In the genomic region with DNA sequence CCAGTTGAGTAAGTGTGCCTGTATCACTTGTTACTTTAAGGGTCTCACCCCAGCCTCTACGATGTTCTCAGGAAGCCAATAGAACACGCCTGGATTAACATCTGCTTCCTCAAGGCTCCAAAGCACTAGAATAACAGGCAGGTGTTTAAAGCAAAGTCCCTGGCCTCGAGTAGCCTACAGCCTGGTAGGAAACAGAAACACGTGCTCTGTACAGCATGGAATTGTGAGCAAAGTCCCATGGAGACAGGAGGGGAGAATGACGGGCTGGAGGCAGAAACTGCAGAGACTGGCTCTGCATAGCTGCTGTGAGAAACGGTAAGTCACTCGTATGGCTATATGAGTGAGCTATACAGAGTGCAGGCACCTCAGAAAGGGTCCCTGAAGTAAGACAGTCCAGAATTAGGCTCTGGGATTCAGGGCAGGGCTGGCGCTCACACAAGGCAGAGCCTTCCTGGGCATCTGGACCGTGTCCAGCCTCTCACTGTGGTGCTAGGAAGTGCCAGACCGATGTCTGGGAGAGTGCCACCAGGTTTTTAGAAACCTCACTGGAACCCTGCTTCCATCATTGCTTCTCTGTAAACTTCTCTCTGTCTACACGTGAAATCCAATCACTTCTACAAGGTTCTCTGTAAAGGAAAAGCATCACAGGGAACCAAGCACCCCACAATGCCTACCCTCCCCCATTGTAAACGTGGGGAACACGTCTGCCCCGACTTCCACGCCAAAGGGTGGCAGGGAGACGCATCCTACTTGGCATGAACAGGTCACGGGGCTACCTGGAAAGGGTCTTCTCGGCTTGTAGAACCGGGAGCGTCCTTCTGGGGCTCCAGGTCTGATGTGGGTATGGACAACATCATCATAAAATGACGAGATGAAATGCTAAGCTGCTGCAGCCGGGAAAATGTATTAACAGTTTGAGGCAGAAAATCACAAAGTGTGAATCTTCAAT, we compare ENCODE assay signal across 9 cellular contexts. TPM values are rescaled to one million over a fixed set of nuclear protein-coding genes. Genes with fewer than 3 reads are reported as not detected.
"Had no signal": no experiment of that assay in that cellular context is flagged by ENCODE, and none has a peak within 500 bp of the region (broad histone marks: within the 10 kb centered on the region; RNA-seq: fewer than 3 reads in every experiment).

No MANE protein-coding gene starts in this region.

- ATAC-seq: activated CD4-positive, alpha-beta T cell treated with anti-CD3 and anti-CD28 coated beads for 36 hours had no signal

- DNase-seq: activated CD4-positive, alpha-beta memory T cell treated with anti-CD3 and anti-CD28 coated beads, Interleukin-2, amount 10 ng/mL, durations not matched to agents 7 days and 5 days; activated CD4-positive, alpha-beta T cell treated with anti-CD3 and anti-CD28 coated beads for 36 hours; activated naive CD4-positive, alpha-beta T cell treated with anti-CD3 and anti-CD28 coated beads, Interleukin-2, amount 10 ng/mL, durations not matched to agents 7 days and 5 days; SJCRH30; T-helper 9 cell; transverse colon had no signal

- H3K9me3 ChIP-seq: SJCRH30, transverse colon had no signal

- H3K4me1 ChIP-seq: SJCRH30 had no signal

- H3K27ac ChIP-seq: cardiac muscle cell, SJCRH30, skin epidermis, transverse colon had no signal

- H3K4me3 ChIP-seq: cardiac muscle cell, SJCRH30, skin epidermis, transverse colon had no signal

- H3K27me3 ChIP-seq: cardiac muscle cell, transverse colon had no signal

- H3K36me3 ChIP-seq: cardiac muscle cell, SJCRH30, transverse colon had no signal

RNA-seq across cellular contexts. Expression of a gene that starts 38.7 kb away (rescaled TPM):
- total RNA-seq: activated CD4-positive, alpha-beta memory T cell treated with anti-CD3 and anti-CD28 coated beads, Interleukin-2, amount 10 ng/mL, durations not matched to agents 7 days and 5 days; activated CD4-positive, alpha-beta T cell treated with anti-CD3 and anti-CD28 coated beads for 36 hours; cardiac muscle cell; omental fat pad; SJCRH30 had no signal
- polyA plus RNA-seq: cardiac muscle cell had no signal
